1 cellular context compared by ENCODE assay signal in the genomic region with DNA sequence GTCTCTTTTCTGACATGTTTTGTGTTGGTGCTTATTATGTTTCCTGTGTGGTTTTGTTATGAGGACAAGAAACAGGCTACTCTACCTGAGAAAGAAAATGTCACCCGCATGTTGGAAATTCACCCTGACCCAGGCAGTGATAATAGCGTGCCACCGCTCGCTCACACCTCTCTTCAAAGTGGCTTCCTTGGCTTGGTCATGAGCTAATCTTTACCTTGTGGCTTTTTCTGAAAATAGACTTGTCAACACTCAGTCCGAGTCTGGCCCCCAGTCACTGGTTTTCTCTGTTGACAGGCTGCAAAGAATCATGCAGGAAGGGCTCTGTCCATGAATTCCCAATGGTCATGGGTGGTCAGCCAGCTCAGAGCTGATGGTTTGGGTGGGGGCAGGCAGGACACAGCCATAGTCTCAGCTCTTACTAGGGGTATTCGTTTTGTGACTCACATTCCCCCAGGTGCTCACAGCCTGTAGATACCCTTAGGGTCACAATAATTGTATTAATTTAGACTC.
TF ChIP-seq lines count a peak whose summit lies in the region.

No MANE protein-coding gene starts in this region.

TF ChIP-seq in H1, 55 proteins besides CTCF, POLR2A, EP300 and RAD21:
- TF ChIP-seq KDM1A (IDR thresholded peaks at IDR 0.05; ENCODE audit: borderline replicate concordance, low read length): no peak
- TF ChIP-seq, protein P1, sequence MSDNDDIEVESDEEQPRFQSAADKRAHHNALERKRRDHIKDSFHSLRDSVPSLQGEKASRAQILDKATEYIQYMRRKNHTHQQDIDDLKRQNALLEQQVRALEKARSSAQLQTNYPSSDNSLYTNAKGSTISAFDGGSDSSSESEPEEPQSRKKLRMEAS (IDR thresholded peaks at IDR 0.05): no peak
- no peak for TF ChIP-seq TCF12 (IDR thresholded peaks at IDR 0.05; ENCODE audit: low read depth, low read length)
- no peak for TF ChIP-seq SAP30 (IDR thresholded peaks at IDR 0.05; ENCODE audit: insufficient read depth, insufficient replicate concordance, low read length)
- TF ChIP-seq MAFK (IDR thresholded peaks at IDR 0.05; ENCODE audit: low read depth, low read length): no peak
- no peak for TF ChIP-seq KDM5A (IDR thresholded peaks at IDR 0.05; ENCODE audit: low read length)
